31 cellular contexts compared by ENCODE assay signal in genomic region chr22:33510429-33510904, GRCh38.
"Had no signal": no experiment of that assay in that cellular context is flagged by ENCODE, and none has a peak within 500 bp of the region (broad histone marks: within the 10 kb centered on the region; RNA-seq: fewer than 3 reads in every experiment).

No MANE protein-coding gene starts in this region.

- H3K4me3 ChIP-seq: esophagus squamous epithelium had no signal

- H3K9me3 Mint-ChIP-seq: activated CD4-positive, alpha-beta memory T cell treated with anti-CD3 and anti-CD28 coated beads, Interleukin-2, amount 10 ng/mL, durations not matched to agents 7 days and 5 days; activated CD4-positive, alpha-beta T cell treated with anti-CD3 and anti-CD28 coated beads, Interleukin-2, amount 10 ng/mL, durations not matched to agents 7 days and 5 days; activated T-cell treated with anti-CD3 and anti-CD28 coated beads, Interleukin-2, amount 50 U/mL, for 24 hours; central memory CD8-positive, alpha-beta T cell; T-helper 2 cell treated with Interferon-gamma antibody and Interleukin-4, amounts not matched to agents 5 μg/mL and 100 μg/mL, for 36 hours had no signal

- H3K36me3 ChIP-seq: brain microvascular endothelial cell, esophagus squamous epithelium had no signal

- H3K27me3 Mint-ChIP-seq: activated CD4-positive, alpha-beta memory T cell treated with anti-CD3 and anti-CD28 coated beads, Interleukin-2, amount 10 ng/mL, durations not matched to agents 7 days and 5 days; activated CD4-positive, alpha-beta T cell treated with anti-CD3 and anti-CD28 coated beads, Interleukin-2, amount 10 ng/mL, durations not matched to agents 7 days and 5 days; activated naive CD8-positive, alpha-beta T cell; activated T-cell treated with anti-CD3 and anti-CD28 coated beads, Interleukin-2, amount 50 U/mL, for 24 hours; central memory CD8-positive, alpha-beta T cell had no signal

- H3K27ac ChIP-seq: brain microvascular endothelial cell, epithelial cell of prostate, esophagus squamous epithelium had no signal

- H3K27me3 ChIP-seq: brain microvascular endothelial cell, esophagus squamous epithelium had no signal

- DNase-seq: activated CD4-positive, alpha-beta memory T cell treated with anti-CD3 and anti-CD28 coated beads, Interleukin-2, amount 10 ng/mL, durations not matched to agents 7 days and 5 days; activated CD4-positive, alpha-beta T cell treated with anti-CD3 and anti-CD28 coated beads for 1 hour; activated CD4-positive, alpha-beta T cell treated with anti-CD3 and anti-CD28 coated beads for 4 hours; activated CD4-positive, alpha-beta T cell treated with anti-CD3 and anti-CD28 coated beads, Interleukin-2, amount 10 ng/mL, durations not matched to agents 7 days and 5 days; activated CD4-positive, alpha-beta T cell treated with anti-CD3 and anti-CD28 coated beads, Interleukin-2, amount 50 U/mL, for 4 hours; activated CD8-positive, alpha-beta memory T cell treated with anti-CD3 and anti-CD28 coated beads, Interleukin-2, amount 50 U/mL, for 48 hours; activated gamma-delta T cell treated with Interleukin-2 at 50 U/mL for 16 hours; activated naive CD4-positive, alpha-beta T cell treated with anti-CD3 and anti-CD28 coated beads, Interleukin-2, amount 50 U/mL, for 16 hours; activated naive CD4-positive, alpha-beta T cell treated with Interleukin-2 at 50 U/mL for 16 hours; activated T-cell treated with anti-CD3 and anti-CD28 coated beads for 4 hours; activated T-cell treated with anti-CD3 and anti-CD28 coated beads, Interleukin-2, amount 50 U/mL, for 24 hours; activated T-cell treated with anti-CD3 and anti-CD28 coated beads, Interleukin-2, amount 50 U/mL, for 72 hours; amniotic stem cell; anterior cingulate cortex; brain microvascular endothelial cell; cortex of kidney; dermis blood vessel endothelial cell; effector CD8-positive, alpha-beta T cell; esophagus squamous epithelium; T-helper 1 cell; T-helper 17 cell; T1000 had no signal

- H3K9me3 ChIP-seq: esophagus squamous epithelium had no signal

- H3K4me3 Mint-ChIP-seq: activated CD4-positive, alpha-beta memory T cell treated with anti-CD3 and anti-CD28 coated beads, Interleukin-2, amount 10 ng/mL, durations not matched to agents 7 days and 5 days; activated CD4-positive, alpha-beta T cell treated with anti-CD3 and anti-CD28 coated beads, Interleukin-2, amount 10 ng/mL, durations not matched to agents 7 days and 5 days; activated naive CD8-positive, alpha-beta T cell; activated T-cell treated with anti-CD3 and anti-CD28 coated beads, Interleukin-2, amount 50 U/mL, for 24 hours; activated T-cell treated with anti-CD3 and anti-CD28 coated beads, Interleukin-2, amount 50 U/mL, for 72 hours; central memory CD8-positive, alpha-beta T cell; T-helper 17 cell; T-helper 2 cell treated with Interferon-gamma antibody and Interleukin-4, amounts not matched to agents 5 μg/mL and 100 μg/mL, for 36 hours had no signal

- ATAC-seq: activated T-cell treated with anti-CD3 and anti-CD28 coated beads, Interleukin-2, amount 50 U/mL, for 72 hours; T-helper 17 cell had no signal

- H3K4me1 Mint-ChIP-seq: activated CD4-positive, alpha-beta memory T cell treated with anti-CD3 and anti-CD28 coated beads, Interleukin-2, amount 10 ng/mL, durations not matched to agents 7 days and 5 days; activated CD4-positive, alpha-beta T cell treated with anti-CD3 and anti-CD28 coated beads, Interleukin-2, amount 10 ng/mL, durations not matched to agents 7 days and 5 days; central memory CD8-positive, alpha-beta T cell; T-helper 17 cell had no signal

- FAIRE-seq: astrocyte, bronchial epithelial cell, endometrium, endothelial cell of umbilical vein, frontal cortex had no signal

- H3K36me3 Mint-ChIP-seq: activated naive CD8-positive, alpha-beta T cell had no signal

- H3K27ac Mint-ChIP-seq: activated CD4-positive, alpha-beta memory T cell treated with anti-CD3 and anti-CD28 coated beads, Interleukin-2, amount 10 ng/mL, durations not matched to agents 7 days and 5 days; activated CD4-positive, alpha-beta T cell treated with anti-CD3 and anti-CD28 coated beads, Interleukin-2, amount 10 ng/mL, durations not matched to agents 7 days and 5 days; activated naive CD8-positive, alpha-beta T cell; activated T-cell treated with anti-CD3 and anti-CD28 coated beads, Interleukin-2, amount 50 U/mL, for 24 hours; activated T-cell treated with anti-CD3 and anti-CD28 coated beads, Interleukin-2, amount 50 U/mL, for 72 hours; T-helper 17 cell; T-helper 2 cell treated with Interferon-gamma antibody and Interleukin-4, amounts not matched to agents 5 μg/mL and 100 μg/mL, for 36 hours had no signal
